Comparison of ENCODE assay signal across 27 cellular contexts in the genomic region with DNA sequence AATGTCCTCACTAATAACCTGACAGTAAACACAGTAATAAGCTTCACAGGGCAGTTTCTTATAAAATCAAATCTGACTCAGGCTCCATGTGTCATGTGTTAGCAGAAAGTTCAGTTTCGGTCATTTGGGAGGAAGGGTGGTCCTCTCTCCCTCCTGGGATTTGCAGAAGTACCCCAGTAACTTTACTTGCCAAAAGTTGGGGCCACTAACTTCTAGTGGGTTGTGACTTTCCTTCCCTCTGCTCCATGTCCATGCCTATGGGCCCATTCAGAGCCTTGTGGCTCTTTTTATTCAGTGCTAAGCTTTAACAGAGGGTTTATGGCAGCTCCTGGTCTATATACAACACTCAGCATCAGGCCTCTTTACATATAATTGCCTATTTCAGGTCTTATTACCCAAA.
"Had no signal": no experiment of that assay in that cellular context is flagged by ENCODE, and none has a peak within 500 bp of the region (broad histone marks: within the 10 kb centered on the region; RNA-seq: fewer than 3 reads in every experiment).

No MANE protein-coding gene starts in this region.

- H3K27me3 ChIP-seq: left lung, neural progenitor cell, neutrophil, right atrium auricular region, spleen, suprapubic skin, tibial artery, upper lobe of right lung had no signal

- H3K27ac ChIP-seq: left lung, lower lobe of right lung, neural progenitor cell, neutrophil, parathyroid adenoma, right atrium auricular region, skin epidermis, suprapubic skin, thoracic aorta, tibial artery, upper lobe of right lung had no signal

- DNase-seq: kidney glomerular epithelial cell; left cardiac atrium; left lung; lower lobe of right lung; mammary epithelial cell; mesendoderm; naive B cell; natural killer cell; nephron progenitor cell; occipital lobe; spleen; stimulated activated CD4-positive, alpha-beta T cell treated with anti-CD3 and anti-CD28 coated beads, Interleukin-4, amount 100 ng/mL, for 24 hours; stimulated activated naive CD4-positive, alpha-beta T cell; tibial artery; trophoblast cell; upper lobe of right lung had no signal

- H3K9ac ChIP-seq: neural progenitor cell, parathyroid adenoma had no signal

- H3K36me3 Mint-ChIP-seq: mesothelial cell of epicardium; naive B cell; natural killer cell; stimulated activated effector memory CD8-positive, alpha-beta T cell treated with anti-CD3 and anti-CD28 coated beads, Interleukin-12 subunit alpha, Interleukin-12 subunit beta, amount 100 ng/mL, for 72 hours had no signal

- H3K36me3 ChIP-seq: left lung, lower lobe of right lung, neural progenitor cell, neutrophil, right atrium auricular region, spleen, suprapubic skin, thoracic aorta, tibial artery, upper lobe of right lung had no signal

- H3K4me2 ChIP-seq: neural progenitor cell had no signal

- H3K9me3 Mint-ChIP-seq: mesothelial cell of epicardium; naive B cell; natural killer cell; stimulated activated effector memory CD8-positive, alpha-beta T cell treated with anti-CD3 and anti-CD28 coated beads, Interleukin-12 subunit alpha, Interleukin-12 subunit beta, amount 100 ng/mL, for 72 hours; stimulated activated naive CD8-positive, alpha-beta T cell treated with anti-CD3 and anti-CD28 coated beads, Interleukin-15, Interleukin-2, amounts not matched to agents 100 ng/mL and 50 ng/mL, for 24 hours had no signal

- H2AFZ ChIP-seq: neural progenitor cell, parathyroid adenoma had no signal

- ATAC-seq: left cardiac atrium; left lung; lower lobe of right lung; natural killer cell; sciatic nerve; stimulated activated effector memory CD8-positive, alpha-beta T cell treated with anti-CD3 and anti-CD28 coated beads, Interleukin-12 subunit alpha, Interleukin-12 subunit beta, amount 100 ng/mL, for 72 hours had no signal

- H3K27ac Mint-ChIP-seq: mesothelial cell of epicardium; naive B cell; natural killer cell; nephron progenitor cell; stimulated activated effector memory CD8-positive, alpha-beta T cell treated with anti-CD3 and anti-CD28 coated beads, Interleukin-12 subunit alpha, Interleukin-12 subunit beta, amount 100 ng/mL, for 72 hours; stimulated activated naive CD8-positive, alpha-beta T cell treated with anti-CD3 and anti-CD28 coated beads, Interleukin-15, Interleukin-2, amounts not matched to agents 100 ng/mL and 50 ng/mL, for 24 hours had no signal

- H3K4me1 Mint-ChIP-seq: naive B cell; natural killer cell; stimulated activated effector memory CD8-positive, alpha-beta T cell treated with anti-CD3 and anti-CD28 coated beads, Interleukin-12 subunit alpha, Interleukin-12 subunit beta, amount 100 ng/mL, for 72 hours had no signal

- H3K4me3 ChIP-seq: left lung, lower lobe of right lung, neural progenitor cell, right atrium auricular region, skin epidermis, spleen, suprapubic skin, thoracic aorta, tibial artery, upper lobe of right lung had no signal

- H3K4me3 Mint-ChIP-seq: mesothelial cell of epicardium; naive B cell; natural killer cell; nephron progenitor cell; neural progenitor cell; stimulated activated effector memory CD8-positive, alpha-beta T cell treated with anti-CD3 and anti-CD28 coated beads, Interleukin-12 subunit alpha, Interleukin-12 subunit beta, amount 100 ng/mL, for 72 hours; stimulated activated naive CD8-positive, alpha-beta T cell treated with anti-CD3 and anti-CD28 coated beads, Interleukin-15, Interleukin-2, amounts not matched to agents 100 ng/mL and 50 ng/mL, for 24 hours had no signal

- H3K9me3 ChIP-seq: left lung, lower lobe of right lung, neutrophil, right atrium auricular region, spleen, suprapubic skin, thoracic aorta, tibial artery, upper lobe of right lung had no signal

- H3K4me1 ChIP-seq: left lung, lower lobe of right lung, parathyroid adenoma, right atrium auricular region, spleen, suprapubic skin, tibial artery, upper lobe of right lung had no signal

- H3K79me2 ChIP-seq: parathyroid adenoma had no signal
